In the genomic region with DNA sequence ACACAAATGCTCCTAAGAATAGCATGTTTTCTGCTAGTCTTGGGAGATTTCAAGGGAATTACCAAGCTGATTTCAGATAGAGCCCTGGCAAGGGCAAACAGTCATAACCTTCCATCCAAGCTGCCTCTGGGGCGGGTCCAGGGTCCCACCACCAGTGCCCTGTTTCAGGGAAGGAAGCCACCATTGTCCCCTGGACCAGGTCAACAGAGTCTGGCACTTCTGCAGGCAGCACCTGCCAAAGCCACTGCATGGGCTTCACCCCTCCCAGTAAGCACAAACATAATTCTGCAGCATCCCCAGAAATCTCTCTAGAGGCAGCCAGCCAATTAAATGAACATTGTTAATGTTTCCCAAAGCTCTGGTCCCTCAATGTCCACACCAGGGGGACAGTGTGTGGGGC, we compare ENCODE assay signal across 28 cellular contexts.
"Had no signal": no experiment of that assay in that cellular context is flagged by ENCODE, and none has a peak within 500 bp of the region (broad histone marks: within the 10 kb centered on the region; RNA-seq: fewer than 3 reads in every experiment).

No MANE protein-coding gene starts in this region.

- H3K36me3 ChIP-seq: colonic mucosa, esophagus muscularis mucosa, esophagus squamous epithelium, gastrocnemius medialis, gastroesophageal sphincter, heart left ventricle, heart right ventricle had no signal

- DNase-seq: colonic mucosa; cortex of kidney; dermis blood vessel endothelial cell; dorsolateral prefrontal cortex; effector CD4-positive, alpha-beta T cell; effector CD8-positive, alpha-beta T cell; effector memory CD4-positive, alpha-beta T cell; effector memory CD8-positive, alpha-beta T cell; endodermal cell; erythroblast; esophagus squamous epithelium; foreskin fibroblast; foreskin keratinocyte; foreskin melanocyte; gastrocnemius medialis; glutamatergic neuron; head of caudate nucleus; heart left ventricle; heart right ventricle had no signal

- H3K27me3 ChIP-seq: colonic mucosa, esophagus squamous epithelium, foreskin keratinocyte, gastrocnemius medialis, gastroesophageal sphincter, heart right ventricle had no signal

- ATAC-seq: effector memory CD8-positive, alpha-beta T cell; esophagus mucosa; foreskin keratinocyte; gastrocnemius medialis; gastroesophageal sphincter; heart left ventricle; heart right ventricle had no signal

- H3K4me3 ChIP-seq: colonic mucosa, coronary artery, dorsolateral prefrontal cortex, esophagus muscularis mucosa, esophagus squamous epithelium, gastrocnemius medialis, gastroesophageal sphincter, heart left ventricle, heart right ventricle had no signal

- H3K27ac ChIP-seq: colonic mucosa, coronary artery, dorsolateral prefrontal cortex, epithelial cell of prostate, esophagus muscularis mucosa, esophagus squamous epithelium, foreskin keratinocyte, gastrocnemius medialis, gastroesophageal sphincter, heart left ventricle, heart right ventricle had no signal

- H3K4me1 ChIP-seq: colonic mucosa, esophagus muscularis mucosa, esophagus squamous epithelium, foreskin keratinocyte, gastrocnemius medialis, gastroesophageal sphincter, heart left ventricle, heart right ventricle had no signal

- H3K9me3 ChIP-seq: colonic mucosa, esophagus squamous epithelium, gastrocnemius medialis had no signal

- FAIRE-seq: colon, endometrium, endothelial cell of umbilical vein, frontal cortex had no signal
